ENCODE assay signal across 23 cellular contexts in the genomic region with DNA sequence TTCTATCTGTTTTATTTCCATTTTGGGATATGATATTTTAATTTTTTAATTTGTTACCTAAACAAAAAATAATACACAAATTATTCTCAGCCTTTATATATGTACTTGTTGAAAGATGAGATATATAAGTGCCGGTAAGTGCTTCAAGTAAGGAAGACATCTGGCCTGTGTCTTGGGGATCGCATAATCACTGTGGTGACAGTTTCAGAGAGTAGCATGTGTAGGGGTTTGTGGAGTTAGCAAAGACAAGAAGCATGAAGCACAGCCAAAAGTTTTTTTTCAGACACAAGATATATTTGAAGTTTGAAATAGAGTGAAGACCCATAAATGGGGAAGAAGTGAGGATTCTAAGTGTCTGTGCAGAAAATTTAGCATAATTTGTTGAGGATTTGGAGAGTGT.
"Had no signal": no experiment of that assay in that cellular context is flagged by ENCODE, and none has a peak within 500 bp of the region (broad histone marks: within the 10 kb centered on the region; RNA-seq: fewer than 3 reads in every experiment).

No MANE protein-coding gene starts in this region.

- DNase-seq: IMR-90, Kasumi-1, MM.1S, NCI-H1092 treated with DMSO at 0.1 percent for 48 hours, NCI-H1436, NCI-H187, NCI-H2029, NCI-H2081 treated with DMSO at 0.1 percent for 48 hours, NCI-H2171, NCI-H226, NCI-H446 treated with DMSO at 0.1 percent for 48 hours, NCI-H510A treated with DMSO at 0.1 percent for 48 hours, NCI-H526 treated with DMSO at 0.1 percent for 48 hours, NCI-H748 treated with DMSO at 0.1 percent for 48 hours, RPMI8226, SHP77, SK-N-SH, SW 1271, T-cell had no signal

- ATAC-seq: HepG2, K562, T-cell had no signal

- H3K4me2 ChIP-seq: KMS-11, SK-N-SH had no signal

- H3K36me3 ChIP-seq: SJSA1 had no signal

- H3K9ac ChIP-seq: KMS-11, SK-N-SH had no signal

- H3K4me1 ChIP-seq: SJSA1 had no signal

- H3K9me3 ChIP-seq: SJSA1, SK-N-SH had no signal

- H3K27ac ChIP-seq: KMS-11, SJSA1 had no signal

- H3K27me3 ChIP-seq: SJSA1 had no signal

- H3K4me3 ChIP-seq: K562, SJSA1 had no signal
